1 cellular context compared by ENCODE assay signal in genomic region chr17:50487213-50488096, GRCh38.
TF ChIP-seq lines count a peak whose summit lies in the region.

No MANE protein-coding gene starts in this region.

TF ChIP-seq in SK-N-SH, 30 proteins besides CTCF, POLR2A, EP300 and RAD21:
- no peak for TF ChIP-seq USF2 (IDR thresholded peaks at IDR 0.05; ENCODE audit: borderline replicate concordance, low read depth, low read length)
- no peak for TF ChIP-seq RFX5 (IDR thresholded peaks at IDR 0.05; ENCODE audit: low read length)
- 0 out of 2 replicates have a peak, but pooled peaks have one; percentile 7 for TF ChIP-seq JUND (IDR thresholded peaks at IDR 0.05)
- no peak for TF ChIP-seq TEAD4 (IDR thresholded peaks at IDR 0.05; ENCODE audit: borderline replicate concordance, insufficient read depth)
- TF ChIP-seq FOSL2 (IDR thresholded peaks at IDR 0.05; ENCODE audit: borderline replicate concordance, low read depth): peak; percentile 41; the same call in 1 of the 2 replicates
- TF ChIP-seq USF1 (IDR thresholded peaks at IDR 0.05; ENCODE audit: borderline replicate concordance, low read depth): no peak
